8 cellular contexts compared by ENCODE assay signal in the genomic region with DNA sequence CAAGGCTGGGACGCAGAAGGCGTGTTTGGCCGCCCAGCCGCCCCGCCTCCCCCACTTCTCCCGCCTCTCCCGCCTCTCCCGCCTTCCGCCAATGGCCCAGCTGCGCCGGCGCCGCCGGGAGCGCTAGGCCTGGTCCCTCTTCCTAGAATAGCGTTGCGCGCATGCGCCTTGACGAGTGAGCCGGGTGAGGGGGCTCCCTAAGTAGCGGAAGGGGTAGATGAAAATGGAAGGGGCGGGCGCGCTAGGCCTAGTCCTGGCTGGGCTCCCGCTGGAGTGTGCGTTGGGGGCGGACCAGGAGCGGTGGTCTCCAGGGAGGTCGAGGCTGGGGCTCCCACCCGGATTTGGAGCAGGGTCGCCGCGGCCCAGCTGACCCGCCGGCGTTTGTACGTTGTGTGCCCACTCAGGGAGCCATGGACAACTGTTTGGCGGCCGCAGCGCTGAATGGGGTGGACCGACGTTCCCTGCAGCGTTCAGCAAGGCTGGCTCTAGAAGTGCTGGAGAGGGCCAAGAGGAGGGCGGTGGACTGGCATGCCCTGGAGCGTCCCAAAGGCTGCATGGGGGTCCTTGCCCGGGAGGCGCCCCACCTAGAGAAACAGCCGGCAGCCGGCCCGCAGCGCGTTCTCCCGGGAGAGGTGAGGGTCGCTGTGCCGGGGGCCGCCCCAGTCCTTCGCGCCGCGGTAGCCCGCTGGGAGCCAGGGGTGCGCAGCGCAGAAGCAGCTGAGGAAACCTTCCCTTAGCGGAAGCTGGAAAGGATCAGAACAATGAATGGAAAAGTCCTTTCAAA. TPM values are rescaled to one million over a fixed set of nuclear protein-coding genes. Genes with fewer than 3 reads are reported as not detected.
DNase-seq lines count a peak whose midpoint lies in the region; ATAC-seq lines count a peak whose summit lies in the region.

A gene with protein sequence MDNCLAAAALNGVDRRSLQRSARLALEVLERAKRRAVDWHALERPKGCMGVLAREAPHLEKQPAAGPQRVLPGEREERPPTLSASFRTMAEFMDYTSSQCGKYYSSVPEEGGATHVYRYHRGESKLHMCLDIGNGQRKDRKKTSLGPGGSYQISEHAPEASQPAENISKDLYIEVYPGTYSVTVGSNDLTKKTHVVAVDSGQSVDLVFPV (plus strand): TSS at position 150 of the 784 bp plus-strand sequence. CDS start 261 bp downstream, at position 411.

- H3K9me3 ChIP-seq in CD4-positive, alpha-beta memory T cell (ENCODE audit: control insufficient read depth in 1 of 2, low read length in 2 of 2) = no peaks in the 10 kb centered on the region

- CTCF ChIA-PET in CD4-positive, alpha-beta memory T cell (lab: Charles Lee; ENCODE audit: partially characterized antibody) = interaction anchor here (1.3 to 3.2 kb wide), 4 partner anchors 49 to 227 kb away, joined by 5 to 26 read pairs (median 12); no protein-coding TSS in a partner anchor
- CTCF ChIA-PET in activated CD8-positive, alpha-beta memory T cell treated with anti-CD3 and anti-CD28 coated beads for 36 hours (lab: Charles Lee) = interaction anchor here (1.2 to 1.9 kb wide), 5 partner anchors 10 to 53 kb away, joined by 4 to 6 read pairs (median 4); a partner anchor contains a TSS

- peaks cover 0 to 2% of the 10 kb centered on the region in 2 donors for H3K36me3 Mint-ChIP-seq in CD4-positive, alpha-beta memory T cell

- peak within 1 kb of the TSS; percentile 76 to 79 for H3K4me3 ChIP-seq in CD4-positive, alpha-beta memory T cell (ENCODE audit: low read length in 2 of 2)

- H3K9me3 Mint-ChIP-seq in CD4-positive, alpha-beta memory T cell = no peaks in the 10 kb centered on the region

- H3K4me1 ChIP-seq in CD4-positive, alpha-beta memory T cell (ENCODE audit: insufficient read depth, low read length) = peaks cover 38% of the 10 kb centered on the region

- H3K36me3 ChIP-seq in CD4-positive, alpha-beta memory T cell (ENCODE audit: insufficient read depth, low read length) = no peaks in the 10 kb centered on the region

- peak within 1 kb of the TSS; percentile 52 for H3K27ac ChIP-seq in CD4-positive, alpha-beta memory T cell (ENCODE audit: low read depth, low read length)

- H3K4me3 Mint-ChIP-seq in CD4-positive, alpha-beta memory T cell = peak within 1 kb of the TSS; percentile 91 to 97 (median 92)

- ATAC-seq in GM19463 (IDR thresholded peaks at IDR 0.05; ENCODE audit: unreplicated experiment) = peak; percentile 81

- intact Hi-C loops in CD4-positive, alpha-beta memory T cell (cut with micrococcal nuclease) = loop anchor here (2.0 to 5.0 kb wide), 6 partner anchors 91 to 924 kb away; a partner anchor contains a TSS

- peak; percentile 63 to 78 (median 65) for DNase-seq in CD4-positive, alpha-beta memory T cell
- DNase-seq in HT-29 (ENCODE audit: low spot score) = peak; percentile 93
- DNase-seq in NK-92 treated with Interleukin-12 subunit alpha and Interleukin-12 subunit beta, amount 100 ng/mL, for 24 hours (lab: John Stamatoyannopoulos, UW) = peak; percentile 76
- DNase-seq in effector CD8-positive, alpha-beta T cell (lab: John Stamatoyannopoulos, UW) = peak; percentile 82
- peak; percentile 96 to 97 for DNase-seq in lung microvascular endothelial cell (ENCODE audit: low read depth in 2 of 2)
- peak; percentile 55 to 69 (median 61) for DNase-seq in stimulated activated CD4-positive, alpha-beta T cell treated with anti-CD3 and anti-CD28 coated beads, TNF-alpha, amount 100 ng/mL, for 4 hours (ENCODE audit: low read depth in 3 of 3)

- no peaks in the 10 kb centered on the region for H3K27me3 Mint-ChIP-seq in CD4-positive, alpha-beta memory T cell

- peak within 1 kb of the TSS; percentile 57 to 94 (median 89) for H3K27ac Mint-ChIP-seq in CD4-positive, alpha-beta memory T cell

- POLR2A ChIA-PET in CD4-positive, alpha-beta memory T cell (lab: Charles Lee; ENCODE audit: partially characterized antibody) = interaction anchor here (0.6 to 3.1 kb wide), 10 partner anchors 48 to 702 kb away, joined by 3 to 19 read pairs (median 4); a partner anchor contains a TSS
- POLR2A ChIA-PET in activated CD8-positive, alpha-beta memory T cell treated with anti-CD3 and anti-CD28 coated beads for 36 hours (lab: Charles Lee) = interaction anchor here (1.0 kb wide), 2 partner anchors 52 to 53 kb away, joined by 4 to 6 read pairs; a partner anchor contains a TSS

- H3K4me1 Mint-ChIP-seq in CD4-positive, alpha-beta memory T cell = peaks cover 27 to 60% (median 41%) of the 10 kb centered on the region in 4 donors

- no peaks in the 10 kb centered on the region for H3K27me3 ChIP-seq in CD4-positive, alpha-beta memory T cell (ENCODE audit: insufficient read depth, low read length)

RNA-seq across cellular contexts. Expression of the gene that starts here (rescaled TPM):
- 10 to 100 TPM; 13.3 to 14.5 TPM for total RNA-seq in CD4-positive, alpha-beta memory T cell
- polyA plus RNA-seq in CD4-positive, alpha-beta memory T cell = 10 to 100 TPM; 16.5 to 20.2 TPM
- 19.3 and 26.3 TPM in 2 replicates for total RNA-seq in HT-29 (2014; rRNA removed; shearing (Covaris generic))
- total RNA-seq in activated CD8-positive, alpha-beta memory T cell treated with anti-CD3 and anti-CD28 coated beads for 36 hours = 10 to 100 TPM; 28.2 to 30.8 TPM
- 22.4 and 23.2 TPM in 2 replicates for total RNA-seq in lung microvascular endothelial cell

Comparison
In these comparisons a context has a peak if more than half of its experiments do, and no peak if none do; other contexts are left out.
1. Peak in every context shown above with its lines: DNase-seq, ATAC-seq, H3K4me3 ChIP-seq and H3K27ac ChIP-seq.